Comparison of ENCODE assay signal across 7 cellular contexts in the genomic region with DNA sequence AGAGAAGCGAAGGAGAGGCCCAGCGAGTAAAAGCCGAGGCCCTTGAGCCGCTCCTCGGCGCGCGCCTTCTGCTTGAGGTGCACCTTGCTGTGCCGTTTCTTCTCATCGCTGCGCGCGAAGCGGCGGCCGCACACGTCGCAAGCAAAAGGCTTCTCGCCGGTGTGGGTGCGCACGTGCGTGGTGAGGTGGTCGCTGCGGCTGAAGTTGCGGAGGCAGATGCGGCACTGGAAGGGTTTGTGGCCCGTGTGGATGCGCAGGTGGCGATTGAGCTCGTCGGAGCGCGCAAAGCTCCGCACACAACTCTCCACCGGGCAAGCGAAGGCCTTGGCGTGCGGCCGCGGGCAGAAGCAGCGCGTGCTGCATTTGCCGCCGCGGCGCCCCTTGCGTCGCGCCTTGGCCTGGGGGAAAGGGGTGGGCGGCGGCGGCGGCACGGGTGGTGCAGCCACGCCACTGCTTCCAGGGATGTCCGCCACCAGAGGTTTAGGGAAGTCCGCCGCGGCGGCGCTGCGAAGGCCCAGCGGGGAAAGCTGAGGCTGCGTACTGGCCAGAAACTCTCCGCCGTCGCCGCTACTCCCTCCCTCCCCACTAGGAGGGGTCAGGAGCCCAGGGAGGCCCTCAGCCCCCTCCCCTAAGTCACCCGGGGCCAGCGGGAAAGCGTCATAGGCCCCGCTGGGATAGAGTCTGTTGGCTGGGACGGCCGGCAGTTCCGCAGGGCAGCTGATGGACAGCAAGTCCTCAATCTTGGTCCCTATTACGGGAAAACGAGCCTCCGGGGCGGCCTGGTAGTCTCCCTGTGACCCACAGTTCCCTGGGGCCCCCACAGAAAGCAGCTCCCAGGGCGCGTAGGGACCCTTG. TPM values are rescaled to one million over a fixed set of nuclear protein-coding genes. Genes with fewer than 3 reads are reported as not detected.
DNase-seq lines count a peak whose midpoint lies in the region; ATAC-seq and TF ChIP-seq lines count a peak whose summit lies in the region.

No MANE protein-coding gene starts in this region.

- H3K9me3 ChIP-seq in DOHH2 (ENCODE audit: control insufficient read depth, insufficient read depth, low read length), result no peaks in the 10 kb centered on the region
- peaks cover 0 to 3% of the 10 kb centered on the region in 2 donors for H3K9me3 ChIP-seq in neuronal stem cell (replicated peaks in 1 of 2; ENCODE audit: control insufficient read depth in 2 of 2, insufficient read depth in 1 of 2, low read depth in 1 of 2, low read length in 2 of 2)

- H3K36me3 ChIP-seq in DOHH2 (ENCODE audit: control insufficient read depth, low read length) (no peaks in the 10 kb centered on the region), neuronal stem cell (replicated peaks in 1 of 2; ENCODE audit: control insufficient read depth in 2 of 2, insufficient read depth in 2 of 2, low read length in 2 of 2) (no peaks in the 10 kb centered on the region)

- H3K9me2 ChIP-seq in DOHH2 (replicated peaks; ENCODE audit: control insufficient read depth, low read length), result no peaks in the 10 kb centered on the region

- H3K14ac ChIP-seq in neuronal stem cell (ENCODE audit: low read length), result no peak overlapping the region

- no peak overlapping the region for H3K9ac ChIP-seq in neuronal stem cell (ENCODE audit: low read depth, low read length, poor library complexity)

- no peak overlapping the region for H2BK120ac ChIP-seq in neuronal stem cell (ENCODE audit: low read depth, low read length)

- H3K4me2 ChIP-seq in DOHH2 (ENCODE audit: low read length) (peak overlapping the region; percentile 16; the same call in 1 of the 2 replicates), neuronal stem cell (ENCODE audit: insufficient read depth, low read length, poor library complexity, severe bottlenecking) (peak overlapping the region; percentile 37)

- H4K8ac ChIP-seq in neuronal stem cell (ENCODE audit: low read depth, low read length), result no peak overlapping the region

- ATAC-seq in esophagus mucosa, result no peak
- ATAC-seq in HG03442 (IDR thresholded peaks at IDR 0.05; ENCODE audit: unreplicated experiment), result no peak

- H3K27ac ChIP-seq in DOHH2 (ENCODE audit: low read depth, low read length) (no peak overlapping the region), coronary artery (no peak overlapping the region), neuronal stem cell (replicated peaks; ENCODE audit: low read length) (no peak overlapping the region)

- H3F3A ChIP-seq in DOHH2 (ENCODE audit: control insufficient read depth, insufficient read depth), result peaks cover 2% of the 10 kb centered on the region; the same call in 1 of the 2 replicates

- no peak overlapping the region for H2AK5ac ChIP-seq in neuronal stem cell (ENCODE audit: low read depth, low read length)

- no peak overlapping the region for H4K91ac ChIP-seq in neuronal stem cell (ENCODE audit: low read depth, low read length, poor library complexity)

- H3K23ac ChIP-seq in neuronal stem cell (ENCODE audit: low read depth, low read length, poor library complexity), result peak overlapping the region; percentile 29

- H3K4me3 ChIP-seq in DOHH2 (ENCODE audit: low read length) (no peak overlapping the region), coronary artery (peak overlapping the region; percentile 52), neuronal stem cell (ENCODE audit: low read length in 2 of 2) (peak overlapping the region; percentile 9 to 51)

- WGBS in neuronal stem cell (ENCODE audit: extremely low coverage in 2 of 2, insufficient read length in 2 of 2, insufficient replicate concordance in 1 of 2), 2 donors, result no CpG with 5 or more reads among the region's 82 CpGs

- peak overlapping the region; percentile 61 for H2AFZ ChIP-seq in neuronal stem cell (ENCODE audit: low read length)

- H3K4me1 ChIP-seq in DOHH2 (ENCODE audit: control insufficient read depth, low read length), result peaks cover 6% of the 10 kb centered on the region
- H3K4me1 ChIP-seq in neuronal stem cell (ENCODE audit: control insufficient read depth in 2 of 2, insufficient read depth in 1 of 2, low read depth in 1 of 2, low read length in 2 of 2), result peaks cover 5 to 7% of the 10 kb centered on the region in 2 donors

- H3K79me2 ChIP-seq in DOHH2 (ENCODE audit: control insufficient read depth, low read length), result no peaks in the 10 kb centered on the region

- H4K20me1 ChIP-seq in DOHH2 (ENCODE audit: control insufficient read depth, insufficient read depth, low read depth, low read length), result peaks cover 4% of the 10 kb centered on the region

- no peak overlapping the region for H2BK5ac ChIP-seq in neuronal stem cell (ENCODE audit: low read length)

- no peak overlapping the region for H2BK12ac ChIP-seq in neuronal stem cell (ENCODE audit: low read length)

- no peak overlapping the region for H2BK15ac ChIP-seq in neuronal stem cell (ENCODE audit: low read length)

- TF ChIP-seq CTCF in DOHH2 (IDR thresholded peaks at IDR 0.05; ENCODE audit: low read depth, low read length, poor library complexity, severe bottlenecking) (peak; percentile 24), coronary artery (IDR thresholded peaks at IDR 0.05) (no peak)

- H3K18ac ChIP-seq in neuronal stem cell (ENCODE audit: low read length), result peak overlapping the region; percentile 25

- H3K4ac ChIP-seq in neuronal stem cell (ENCODE audit: low read length), result no peak overlapping the region

- H3K27me3 ChIP-seq in DOHH2 (ENCODE audit: control insufficient read depth, low read length) (peaks cover 59% of the 10 kb centered on the region), neuronal stem cell (ENCODE audit: control insufficient read depth in 3 of 3, insufficient read depth in 3 of 3, low read depth in 1 of 3, low read length in 3 of 3) (peaks cover 20 to 98% (median 67%) of the 10 kb centered on the region in 3 experiments)

- DNase-seq in NCI-H1105 (lab: John Stamatoyannopoulos, UW) (peak; percentile 11), coronary artery (ENCODE audit: low spot score) (no peak), neuronal stem cell (ENCODE audit: low spot score) (no peak), SHP77 treated with DMSO at 0.1 percent for 48 hours (lab: John Stamatoyannopoulos, UW) (no peak)

- no peaks in the 10 kb centered on the region for H3K79me1 ChIP-seq in neuronal stem cell (ENCODE audit: low read depth, low read length)

RNA-seq across cellular contexts. Expression of a gene that starts 1.7 kb away (rescaled TPM):
- 0.10 TPM for polyA plus RNA-seq in neuronal stem cell (2013, experiment 1 of 2)
- 0.10 TPM for polyA plus RNA-seq in neuronal stem cell (2013, experiment 2 of 2)
- not detected for total RNA-seq in esophagus mucosa

RNA-seq across cellular contexts. Expression of a gene that starts 7.4 kb away (rescaled TPM):
- 3.3 TPM for polyA plus RNA-seq in neuronal stem cell (2013, experiment 1 of 2)
- 3.3 TPM for polyA plus RNA-seq in neuronal stem cell (2013, experiment 2 of 2)
- 0.92 TPM for total RNA-seq in esophagus mucosa

RNA-seq across cellular contexts. Expression of a gene that starts 57.6 kb away (rescaled TPM):
- polyA plus RNA-seq in neuronal stem cell (2013, experiment 1 of 2), result 438 TPM
- polyA plus RNA-seq in neuronal stem cell (2013, experiment 2 of 2), result 440 TPM
- 253 TPM for total RNA-seq in esophagus mucosa

RNA-seq across cellular contexts. Expression of a gene that starts 58.6 kb away (rescaled TPM):
- polyA plus RNA-seq in neuronal stem cell (2013, experiment 1 of 2), result 9.8 TPM
- polyA plus RNA-seq in neuronal stem cell (2013, experiment 2 of 2), result 9.4 TPM
- total RNA-seq in esophagus mucosa, result 19.0 TPM
